Comparison of ENCODE assay signal across 6 cellular contexts in genomic region chr2:73314441-73314840, GRCh38. TPM values are rescaled to one million over a fixed set of nuclear protein-coding genes. Genes with fewer than 3 reads are reported as not detected.
"Had no signal": no experiment of that assay in that cellular context is flagged by ENCODE, and none has a peak within 500 bp of the region (broad histone marks: within the 10 kb centered on the region; RNA-seq: fewer than 3 reads in every experiment).

No MANE protein-coding gene starts in this region.

- H3K4me3 ChIP-seq: K562 had no signal

- H3K27ac ChIP-seq: HL-60 had no signal

- H3K27ac Mint-ChIP-seq: IgD-negative memory B cell had no signal

- H3K4me3 Mint-ChIP-seq: IgD-negative memory B cell had no signal

- DNase-seq: IMR-90 had no signal

RNA-seq across cellular contexts. Expression of gene EGR4, which starts 21.1 kb away (rescaled TPM):
- total RNA-seq: HepG2, HT1080, IMR-90, K562 had no signal
